Comparison of ENCODE assay signal across 13 cellular contexts in the genomic region with DNA sequence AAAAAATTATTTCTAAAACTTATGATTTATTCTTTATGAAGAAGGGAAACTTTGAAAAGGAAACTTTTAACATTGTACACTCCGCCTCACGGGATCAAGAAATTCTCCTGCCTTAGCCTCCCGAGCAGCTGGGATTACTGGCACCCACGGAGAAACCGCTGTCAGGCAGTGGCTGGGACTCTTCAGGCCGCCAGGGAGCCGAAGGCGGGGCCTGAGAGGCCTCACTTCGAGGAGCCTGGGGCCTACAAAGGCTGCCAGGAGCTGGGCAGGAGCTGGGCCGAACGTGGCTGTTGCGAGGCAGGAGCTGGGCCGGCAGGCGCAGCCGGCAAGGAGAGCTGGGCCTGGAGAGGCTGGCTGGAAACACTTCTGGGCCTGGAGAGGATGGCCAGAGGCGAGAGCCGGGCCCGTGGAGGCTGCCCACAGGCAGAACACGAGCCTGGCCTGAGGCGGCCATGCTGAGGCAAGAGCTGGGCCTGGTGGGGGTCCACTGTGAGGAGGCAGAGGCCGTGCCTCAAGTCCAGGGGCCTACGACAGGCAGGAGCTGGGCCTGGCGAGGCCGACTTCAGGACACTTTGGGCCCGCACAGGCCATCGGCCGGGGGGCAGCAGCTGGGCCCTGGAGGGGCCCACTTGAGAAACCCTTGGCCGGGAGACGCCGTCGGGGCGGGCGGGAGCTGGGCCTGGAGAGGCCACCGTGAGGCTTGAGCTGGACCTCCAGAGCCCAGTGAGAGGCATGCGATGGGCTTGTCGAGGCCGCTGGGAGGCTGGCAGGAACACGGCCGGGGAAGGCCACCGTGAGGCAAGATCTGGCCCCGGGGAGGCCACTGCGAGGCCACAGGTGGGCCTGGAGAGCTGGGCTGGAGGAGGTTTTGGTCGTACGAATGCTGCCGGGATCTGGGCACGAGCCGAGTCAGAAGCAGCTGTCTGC. TPM values are rescaled to one million over a fixed set of nuclear protein-coding genes. Genes with fewer than 3 reads are reported as not detected.
A peak's percentile ranks its signal among the peaks of the same experiment; 100 is the strongest.
DNase-seq lines count a peak whose midpoint lies in the region; ATAC-seq and TF ChIP-seq lines count a peak whose summit lies in the region.
"Had no signal": no experiment of that assay in that cellular context is flagged by ENCODE, and none has a peak within 500 bp of the region (broad histone marks: within the 10 kb centered on the region; RNA-seq: fewer than 3 reads in every experiment).

No MANE protein-coding gene starts in this region.

- no peaks in the 10 kb centered on the region for H4K20me1 ChIP-seq in Karpas-422 (ENCODE audit: insufficient read depth, low read depth, low read length)

- no peak for ATAC-seq in Right ventricle myocardium superior (ENCODE audit: poor library complexity)
- ATAC-seq in Right ventricle myocardium inferior = no peak
- peak; percentile 44 to 51 for ATAC-seq in left cardiac atrium
- no peak for ATAC-seq in activated T-cell treated with anti-CD3 and anti-CD28 coated beads, Interleukin-2, amount 50 U/mL, for 4 hours
- no peak for ATAC-seq in GM18517 (IDR thresholded peaks at IDR 0.05; ENCODE audit: unreplicated experiment)
- ATAC-seq: Panc1 had no signal

- H3K27me3 ChIP-seq in vagina = no peaks in the 10 kb centered on the region
- H3K27me3 ChIP-seq in Karpas-422 (ENCODE audit: low read length) = no peaks in the 10 kb centered on the region

- H3K4me3 ChIP-seq in vagina (no peak overlapping the region), Karpas-422 (ENCODE audit: low read length) (no peak overlapping the region)

- H3K27ac ChIP-seq in vagina (peak overlapping the region; percentile 57), Karpas-422 (ENCODE audit: low read length) (no peak overlapping the region)

- H3K4me1 ChIP-seq in vagina (peaks cover 26% of the 10 kb centered on the region), Karpas-422 (ENCODE audit: low read length) (no peaks in the 10 kb centered on the region)

- no peak overlapping the region for H2AFZ ChIP-seq in Karpas-422 (ENCODE audit: low read length)

- H3K9me2 ChIP-seq in Karpas-422 (replicated peaks; ENCODE audit: insufficient read depth, low read length) = no peaks in the 10 kb centered on the region

- intact Hi-C loops in Right ventricle myocardium superior (cut with DNase I) = no loop called here
- intact Hi-C loops in Right ventricle myocardium inferior (cut with DNase I) = no loop called here
- intact Hi-C loops in left cardiac atrium (cut with DNase I) = no loop called here
- intact Hi-C loops in vagina (cut with DNase I) = no loop called here

- H3K9me3 ChIP-seq in vagina (no peaks in the 10 kb centered on the region), Karpas-422 (ENCODE audit: low read length) (no peaks in the 10 kb centered on the region)

- no peak for TF ChIP-seq CTCF in vagina (IDR thresholded peaks at IDR 0.05)

- H3K9me3 Mint-ChIP-seq in activated T-cell treated with anti-CD3 and anti-CD28 coated beads, Interleukin-2, amount 50 U/mL, for 4 hours = peaks cover 4% of the 10 kb centered on the region
- H3K9me3 Mint-ChIP-seq: activated CD4-positive, alpha-beta T cell treated with anti-CD3 and anti-CD28 coated beads, Interleukin-2, amount 10 ng/mL, durations not matched to agents 24 days and 14 days; T-helper 1 cell treated with Interleukin-12 subunit alpha and Interleukin-12 subunit beta and Interleukin-4 antibody, amounts not matched to agents 30 μg/mL and 1 μg/mL, for 36 hours had no signal

- no peak overlapping the region for H3K4me2 ChIP-seq in Karpas-422 (ENCODE audit: low read depth, low read length, poor library complexity, severe bottlenecking)

- no peaks in the 10 kb centered on the region for H3K4me1 Mint-ChIP-seq in activated T-cell treated with anti-CD3 and anti-CD28 coated beads, Interleukin-2, amount 50 U/mL, for 4 hours (ENCODE audit: low read depth)
- H3K4me1 Mint-ChIP-seq: activated CD4-positive, alpha-beta T cell treated with anti-CD3 and anti-CD28 coated beads, Interleukin-2, amount 10 ng/mL, durations not matched to agents 24 days and 14 days had no signal

- TF ChIP-seq POLR2A in vagina (IDR thresholded peaks at IDR 0.05) = no peak

- no peak overlapping the region for H3K9ac ChIP-seq in Karpas-422 (ENCODE audit: low read length)

- no peaks in the 10 kb centered on the region for H3K79me2 ChIP-seq in Karpas-422 (ENCODE audit: low read length)

- H3K4me3 Mint-ChIP-seq in activated T-cell treated with anti-CD3 and anti-CD28 coated beads, Interleukin-2, amount 50 U/mL, for 4 hours = no peak overlapping the region
- H3K4me3 Mint-ChIP-seq: activated CD4-positive, alpha-beta T cell treated with anti-CD3 and anti-CD28 coated beads, Interleukin-2, amount 10 ng/mL, durations not matched to agents 24 days and 14 days; activated T-cell treated with anti-CD3 and anti-CD28 coated beads, Interleukin-2, amount 50 U/mL, for 24 hours; T-helper 1 cell treated with Interleukin-12 subunit alpha and Interleukin-12 subunit beta and Interleukin-4 antibody, amounts not matched to agents 30 μg/mL and 1 μg/mL, for 36 hours had no signal

- H3K36me3 Mint-ChIP-seq in activated T-cell treated with anti-CD3 and anti-CD28 coated beads, Interleukin-2, amount 50 U/mL, for 4 hours (ENCODE audit: insufficient read depth) = peaks cover 5% of the 10 kb centered on the region

- DNase-seq in Right ventricle myocardium superior (peak; percentile 72), Right ventricle myocardium inferior (ENCODE audit: missing footprints) (no peak), left cardiac atrium (peak; percentile 52), myocyte (ENCODE audit: low read depth) (peak; percentile 32), vagina (ENCODE audit: extremely low spot score in 2 of 2) (no peak), Karpas-422 (no peak)
- no peak for DNase-seq in activated T-cell treated with anti-CD3 and anti-CD28 coated beads, Interleukin-2, amount 50 U/mL, for 4 hours
- DNase-seq: activated CD4-positive, alpha-beta T cell treated with anti-CD3 and anti-CD28 coated beads, Interleukin-2, amount 10 ng/mL, durations not matched to agents 24 days and 14 days; activated T-cell treated with anti-CD3 and anti-CD28 coated beads, Interleukin-2, amount 50 U/mL, for 24 hours; stimulated activated CD4-positive, alpha-beta T cell treated with anti-CD3 and anti-CD28 coated beads, Interleukin-4, amount 100 ng/mL, for 24 hours had no signal

- H3K27me3 Mint-ChIP-seq in activated T-cell treated with anti-CD3 and anti-CD28 coated beads, Interleukin-2, amount 50 U/mL, for 4 hours (ENCODE audit: low read depth) = no peaks in the 10 kb centered on the region
- H3K27me3 Mint-ChIP-seq: activated CD4-positive, alpha-beta T cell treated with anti-CD3 and anti-CD28 coated beads, Interleukin-2, amount 10 ng/mL, durations not matched to agents 24 days and 14 days; activated T-cell treated with anti-CD3 and anti-CD28 coated beads, Interleukin-2, amount 50 U/mL, for 24 hours had no signal

- H3K36me3 ChIP-seq in vagina (peaks cover 0 to 5% of the 10 kb centered on the region in 2 donors), Karpas-422 (ENCODE audit: insufficient read depth, low read length) (no peaks in the 10 kb centered on the region)

RNA-seq across cellular contexts. Expression of a gene that starts 23.7 kb away (rescaled TPM):
- total RNA-seq in Right ventricle myocardium superior (639 TPM), Right ventricle myocardium inferior (688 TPM), left cardiac atrium (100 to 1,000 TPM; 339 to 374 TPM), myocyte (116 and 130 TPM in 2 replicates), vagina (81.8 TPM)
- polyA plus RNA-seq in myocyte (2012) = 222 TPM
- total RNA-seq in activated T-cell treated with anti-CD3 and anti-CD28 coated beads, Interleukin-2, amount 50 U/mL, for 4 hours = 100 to 1,000 TPM; 274 to 310 (median 296) TPM
- total RNA-seq in Karpas-422 (2014; rRNA removed; shearing (Covaris generic); ENCODE audit: low replicate concordance) = 142 TPM in 2 replicates

RNA-seq across cellular contexts. Expression of a gene that starts 23.8 kb away (rescaled TPM):
- total RNA-seq in Right ventricle myocardium superior (21.4 TPM), Right ventricle myocardium inferior (21.6 TPM), left cardiac atrium (10 to 100 TPM in 1 of 2 donors, 1 to 10 TPM in 1; 8.2 to 24.1 TPM), myocyte (49.8 and 51.7 TPM in 2 replicates), vagina (27.3 TPM)
- polyA plus RNA-seq in myocyte (2012) = 52.0 TPM
- total RNA-seq in activated T-cell treated with anti-CD3 and anti-CD28 coated beads, Interleukin-2, amount 50 U/mL, for 4 hours = 10 to 100 TPM; 19.6 to 34.5 (median 20.6) TPM
- 22.2 and 30.5 TPM in 2 replicates for total RNA-seq in Karpas-422 (2014; rRNA removed; shearing (Covaris generic); ENCODE audit: low replicate concordance)

Comparison
In these comparisons a context has a peak if more than half of its experiments do, and no peak if none do; other contexts are left out.
1. ATAC-seq: peak in left cardiac atrium (2 of 2); none in Right ventricle myocardium superior (single experiment), Right ventricle myocardium inferior (single experiment), activated T-cell treated with anti-CD3 and anti-CD28 coated beads, Interleukin-2, amount 50 U/mL, for 4 hours (0 of 2) and GM18517 (single experiment).
2. DNase-seq: peak in Right ventricle myocardium superior (single experiment), left cardiac atrium (single experiment) and myocyte (single experiment); none in Right ventricle myocardium inferior (single experiment), vagina (0 of 2), activated T-cell treated with anti-CD3 and anti-CD28 coated beads, Interleukin-2, amount 50 U/mL, for 4 hours (single experiment) and Karpas-422 (single experiment).